ENCODE assay signal across 12 cellular contexts in genomic region chr17:40173091-40173777, GRCh38. TPM values are rescaled to one million over a fixed set of nuclear protein-coding genes. Genes with fewer than 3 reads are reported as not detected.
DNase-seq lines count a peak whose midpoint lies in the region; ATAC-seq, FAIRE-seq and TF ChIP-seq lines count a peak whose summit lies in the region.
"Had no signal": no experiment of that assay in that cellular context is flagged by ENCODE, and none has a peak within 500 bp of the region (broad histone marks: within the 10 kb centered on the region; RNA-seq: fewer than 3 reads in every experiment).

No MANE protein-coding gene starts in this region.

- no peaks in the 10 kb centered on the region for H3K27me3 ChIP-seq in CD4-positive, CD25-positive, alpha-beta regulatory T cell (ENCODE audit: control insufficient read depth, insufficient read depth, low read length)
- no peaks in the 10 kb centered on the region for H3K27me3 ChIP-seq in CD4-positive, alpha-beta memory T cell (ENCODE audit: insufficient read depth, low read length)
- H3K27me3 ChIP-seq in astrocyte (ENCODE audit: insufficient read depth, low read length) (no peaks in the 10 kb centered on the region), liver (ENCODE audit: control insufficient read depth in 4 of 4, insufficient read depth in 4 of 4, low read length in 3 of 4) (no peaks in the 10 kb centered on the region)

- H3K4me1 ChIP-seq in CD4-positive, CD25-positive, alpha-beta regulatory T cell (ENCODE audit: control insufficient read depth, insufficient read depth, low read length, poor library complexity, severe bottlenecking): peaks cover 20% of the 10 kb centered on the region
- peaks cover 7% of the 10 kb centered on the region for H3K4me1 ChIP-seq in CD4-positive, alpha-beta memory T cell (ENCODE audit: insufficient read depth, low read length)
- H3K4me1 ChIP-seq in astrocyte (ENCODE audit: insufficient read depth, low read length): peaks cover 9% of the 10 kb centered on the region
- peaks cover 10 to 30% (median 17%) of the 10 kb centered on the region in 4 donors for H3K4me1 ChIP-seq in liver (ENCODE audit: control insufficient read depth in 4 of 4, insufficient read depth in 4 of 4, low read length in 3 of 4)

- CTCF ChIA-PET in CD4-positive, alpha-beta memory T cell (lab: Charles Lee; ENCODE audit: partially characterized antibody): interaction anchor here (0.6 to 11.0 kb wide), 3 partner anchors 19 to 98 kb away, joined by 3 to 287 read pairs (median 3); no protein-coding TSS in a partner anchor

- H3K9ac ChIP-seq in astrocyte (ENCODE audit: low read length) (no peak overlapping the region), liver (ENCODE audit: low read depth in 1 of 2, low read length in 2 of 2) (no peak overlapping the region)

- no peak for ATAC-seq in CD4-positive, CD25-positive, alpha-beta regulatory T cell (ENCODE audit: low read depth in 2 of 2)
- ATAC-seq in HG03354 (IDR thresholded peaks at IDR 0.05; ENCODE audit: poor library complexity, severe bottlenecking, unreplicated experiment): no peak
- ATAC-seq: A549, HCT116 had no signal

- H3K36me3 ChIP-seq in CD4-positive, CD25-positive, alpha-beta regulatory T cell (ENCODE audit: control insufficient read depth, insufficient read depth, low read length): peaks cover 47% of the 10 kb centered on the region
- H3K36me3 ChIP-seq in CD4-positive, alpha-beta memory T cell (ENCODE audit: insufficient read depth, low read length): peaks cover 47% of the 10 kb centered on the region
- H3K36me3 ChIP-seq in astrocyte (ENCODE audit: insufficient read depth, low read length): peaks cover 42% of the 10 kb centered on the region
- peaks cover 5 to 28% (median 22%) of the 10 kb centered on the region in 4 donors for H3K36me3 ChIP-seq in liver (ENCODE audit: control insufficient read depth in 4 of 4, insufficient read depth in 3 of 4, low read depth in 1 of 4, low read length in 3 of 4)

- peaks cover 5 to 14% (median 8%) of the 10 kb centered on the region in 4 donors for H3K4me1 Mint-ChIP-seq in CD4-positive, CD25-positive, alpha-beta regulatory T cell
- H3K4me1 Mint-ChIP-seq in CD4-positive, alpha-beta memory T cell: peaks cover 7 to 18% (median 13%) of the 10 kb centered on the region in 4 donors
- H3K4me1 Mint-ChIP-seq in astrocyte (ENCODE audit: low read depth, unreplicated experiment): peaks cover 10% of the 10 kb centered on the region

- TF ChIP-seq CTCF in astrocyte (IDR thresholded peaks at IDR 0.05; ENCODE audit: insufficient read depth, low read depth, low read length) (no peak), liver (IDR thresholded peaks at IDR 0.05; ENCODE audit: low read depth, low read length, missing input control) (no peak)

- WGBS in liver: 54% methylated on average over 4 of the region's 4 CpGs

- H3K27ac ChIP-seq in CD4-positive, CD25-positive, alpha-beta regulatory T cell (ENCODE audit: insufficient read depth, low read length, poor library complexity, severe bottlenecking): no peak overlapping the region
- no peak overlapping the region for H3K27ac ChIP-seq in CD4-positive, alpha-beta memory T cell (ENCODE audit: low read depth, low read length)
- no peak overlapping the region for H3K27ac ChIP-seq in astrocyte (ENCODE audit: low read depth, low read length)
- peak overlapping the region in 1 of 2 donors; percentile 29 for H3K27ac ChIP-seq in liver (ENCODE audit: low read depth in 1 of 2, low read length in 2 of 2)
- H3K27ac ChIP-seq: A549 had no signal

- no peak overlapping the region for H3K4me3 ChIP-seq in CD4-positive, CD25-positive, alpha-beta regulatory T cell (ENCODE audit: low read depth, low read length)
- no peak overlapping the region for H3K4me3 ChIP-seq in CD4-positive, alpha-beta memory T cell (ENCODE audit: low read length in 2 of 2)
- H3K4me3 ChIP-seq in astrocyte (ENCODE audit: insufficient read depth, low read depth, low read length): no peak overlapping the region
- no peak overlapping the region for H3K4me3 ChIP-seq in liver (ENCODE audit: low read depth in 1 of 3, low read length in 3 of 3)
- H3K4me3 ChIP-seq: A549 had no signal

- peak overlapping the region; percentile 3 to 76 (median 69) for H3K27ac Mint-ChIP-seq in CD4-positive, CD25-positive, alpha-beta regulatory T cell
- peak overlapping the region in 5 of 7 donors; percentile 13 to 51 (median 36) for H3K27ac Mint-ChIP-seq in CD4-positive, alpha-beta memory T cell
- H3K27ac Mint-ChIP-seq in astrocyte (ENCODE audit: unreplicated experiment): peak overlapping the region; percentile 66

- POLR2A ChIA-PET in CD4-positive, alpha-beta memory T cell (lab: Charles Lee; ENCODE audit: partially characterized antibody): interaction anchor here (1.2 to 1.6 kb wide), 2 partner anchors 33 to 62 kb away, joined by 4 to 5 read pairs; partner anchors contain the start of gene CASC3

- TF ChIP-seq RAD21 in liver (IDR thresholded peaks at IDR 0.05): no peak

- no peak for FAIRE-seq in astrocyte (lab: Jason Lieb, UNC)
- FAIRE-seq: A549 had no signal

- H3K4me2 ChIP-seq in astrocyte (ENCODE audit: low read length): no peak overlapping the region
- H3K4me2 ChIP-seq: A549 had no signal

- intact Hi-C loops in CD4-positive, alpha-beta memory T cell (cut with micrococcal nuclease): no loop called here

- no peaks in the 10 kb centered on the region for H3K27me3 Mint-ChIP-seq in CD4-positive, CD25-positive, alpha-beta regulatory T cell
- H3K27me3 Mint-ChIP-seq in CD4-positive, alpha-beta memory T cell: no peaks in the 10 kb centered on the region
- no peaks in the 10 kb centered on the region for H3K27me3 Mint-ChIP-seq in astrocyte (ENCODE audit: low read depth, unreplicated experiment)

- peaks cover 44% of the 10 kb centered on the region for H4K20me1 ChIP-seq in astrocyte (ENCODE audit: insufficient read depth, low read length)

- peaks cover 35% of the 10 kb centered on the region for H3K36me3 Mint-ChIP-seq in CD4-positive, CD25-positive, alpha-beta regulatory T cell
- H3K36me3 Mint-ChIP-seq in CD4-positive, alpha-beta memory T cell: peaks cover 34 to 60% of the 10 kb centered on the region in 2 donors
- peaks cover 20% of the 10 kb centered on the region for H3K36me3 Mint-ChIP-seq in astrocyte (ENCODE audit: low read depth, unreplicated experiment)

- H3K9me3 Mint-ChIP-seq in CD4-positive, CD25-positive, alpha-beta regulatory T cell: no peaks in the 10 kb centered on the region
- H3K9me3 Mint-ChIP-seq in CD4-positive, alpha-beta memory T cell: no peaks in the 10 kb centered on the region
- no peaks in the 10 kb centered on the region for H3K9me3 Mint-ChIP-seq in astrocyte (ENCODE audit: unreplicated experiment)
- H3K9me3 Mint-ChIP-seq: CD14-positive monocyte had no signal

- H3K9me3 ChIP-seq in CD4-positive, CD25-positive, alpha-beta regulatory T cell (ENCODE audit: control insufficient read depth in 2 of 2, low read length in 2 of 2): no peaks in the 10 kb centered on the region
- no peaks in the 10 kb centered on the region for H3K9me3 ChIP-seq in CD4-positive, alpha-beta memory T cell (ENCODE audit: control insufficient read depth in 1 of 2, low read length in 2 of 2)
- H3K9me3 ChIP-seq in astrocyte (ENCODE audit: insufficient read depth, low read depth, low read length): no peaks in the 10 kb centered on the region
- H3K9me3 ChIP-seq in liver (ENCODE audit: control insufficient read depth in 4 of 4, low read length in 3 of 4): no peaks in the 10 kb centered on the region
- H3K9me3 ChIP-seq: A549 had no signal

- no peak overlapping the region for H2AFZ ChIP-seq in astrocyte (ENCODE audit: low read depth, low read length)

- DNase-seq in CD4-positive, CD25-positive, alpha-beta regulatory T cell: no peak
- DNase-seq in CD4-positive, alpha-beta memory T cell: no peak
- DNase-seq in astrocyte (ENCODE audit: low read depth) (no peak), AML-193 (lab: John Stamatoyannopoulos, UW) (no peak)
- DNase-seq in central memory CD4-positive, alpha-beta T cell: no peak
- DNase-seq: DMS53, GF-D8 had no signal

- H3K79me2 ChIP-seq in astrocyte (ENCODE audit: insufficient read depth, low read length): peaks cover 3% of the 10 kb centered on the region

- no peak overlapping the region for H3K4me3 Mint-ChIP-seq in CD4-positive, CD25-positive, alpha-beta regulatory T cell
- H3K4me3 Mint-ChIP-seq in CD4-positive, alpha-beta memory T cell: no peak overlapping the region
- no peak overlapping the region for H3K4me3 Mint-ChIP-seq in astrocyte (ENCODE audit: unreplicated experiment)
- H3K4me3 Mint-ChIP-seq: CD14-positive monocyte had no signal

TF ChIP-seq in liver, 16 proteins besides CTCF, POLR2A, EP300 and RAD21 (continues in another document):
- TF ChIP-seq HNF4G (IDR thresholded peaks at IDR 0.05) (no peak), YY1 (IDR thresholded peaks at IDR 0.05) (peak; percentile 58), RXRA (IDR thresholded peaks at IDR 0.05) (peak; percentile 22 to 85), GABPA (IDR thresholded peaks at IDR 0.05 in 1 of 2, conservative IDR thresholded peaks at IDR 0.05 in 1 of 2) (peak in 1 of 2 donors; percentile 13)

RNA-seq across cellular contexts. Expression of gene RAPGEFL1, which starts 4.0 kb away (rescaled TPM):
- total RNA-seq in CD4-positive, CD25-positive, alpha-beta regulatory T cell: 4.5 TPM
- polyA plus RNA-seq in CD4-positive, CD25-positive, alpha-beta regulatory T cell: under 1 TPM in 1 of 4 donors, not detected in 3; 0.79 TPM
- 1 to 10 TPM; 5.4 to 6.5 TPM for total RNA-seq in CD4-positive, alpha-beta memory T cell
- polyA plus RNA-seq in CD4-positive, alpha-beta memory T cell: under 1 TPM in 1 of 2 donors, not detected in 1; 0.13 TPM
- total RNA-seq in astrocyte (6.8 and 7.0 TPM in 2 replicates), liver (1 to 10 TPM; 1.9 to 3.2 TPM)
- polyA plus RNA-seq in liver: under 1 TPM; 0.82 to 0.98 TPM

RNA-seq across cellular contexts. Expression of gene CASC3, which starts 32.9 kb away (rescaled TPM):
- total RNA-seq in CD4-positive, CD25-positive, alpha-beta regulatory T cell: 165 TPM
- 10 to 100 TPM; 42.5 to 46.6 (median 44.2) TPM for polyA plus RNA-seq in CD4-positive, CD25-positive, alpha-beta regulatory T cell
- total RNA-seq in CD4-positive, alpha-beta memory T cell: 100 to 1,000 TPM; 142 to 146 TPM
- 10 to 100 TPM; 31.1 to 54.2 TPM for polyA plus RNA-seq in CD4-positive, alpha-beta memory T cell
- 55.0 and 56.1 TPM in 2 replicates for total RNA-seq in astrocyte
- 10 to 100 TPM; 17.1 to 17.9 TPM for total RNA-seq in liver
- 10 to 100 TPM; 11.4 to 12.9 TPM for polyA plus RNA-seq in liver

RNA-seq across cellular contexts. Expression of gene WIPF2, which starts 45.9 kb away (rescaled TPM):
- 40.7 TPM for total RNA-seq in CD4-positive, CD25-positive, alpha-beta regulatory T cell
- 10 to 100 TPM in 1 of 4 donors, 1 to 10 TPM in 3; 8.0 to 12.5 (median 9.5) TPM for polyA plus RNA-seq in CD4-positive, CD25-positive, alpha-beta regulatory T cell
- 10 to 100 TPM; 34.4 to 34.7 TPM for total RNA-seq in CD4-positive, alpha-beta memory T cell
- 10 to 100 TPM in 1 of 2 donors, 1 to 10 TPM in 1; 5.2 to 13.6 TPM for polyA plus RNA-seq in CD4-positive, alpha-beta memory T cell
- total RNA-seq in astrocyte (30.7 and 31.2 TPM in 2 replicates), liver (1 to 10 TPM; 4.9 to 5.6 TPM)
- polyA plus RNA-seq in liver: 1 to 10 TPM; 4.4 to 5.6 TPM

RNA-seq across cellular contexts. Expression of gene MSL1, which starts 51.5 kb away (rescaled TPM):
- total RNA-seq in CD4-positive, CD25-positive, alpha-beta regulatory T cell: 126 TPM
- polyA plus RNA-seq in CD4-positive, CD25-positive, alpha-beta regulatory T cell: 10 to 100 TPM in 2 of 4 donors, 1 to 10 TPM in 2; 9.3 to 10.5 (median 9.8) TPM
- total RNA-seq in CD4-positive, alpha-beta memory T cell: 100 to 1,000 TPM; 130 to 133 TPM
- 1 to 10 TPM; 6.0 to 8.3 TPM for polyA plus RNA-seq in CD4-positive, alpha-beta memory T cell
- total RNA-seq in astrocyte (81.9 and 83.3 TPM in 2 replicates), liver (10 to 100 TPM; 24.0 to 43.7 TPM)
- 10 to 100 TPM in 1 of 2 donors, 1 to 10 TPM in 1; 7.9 to 23.1 TPM for polyA plus RNA-seq in liver
